In genomic region chr16:75616541-75617010, GRCh38 we compare ENCODE assay signal across 15 cellular contexts. TPM values are rescaled to one million over a fixed set of nuclear protein-coding genes. Genes with fewer than 3 reads are reported as not detected.
A peak's percentile ranks its signal among the peaks of the same experiment; 100 is the strongest.
DNase-seq lines count a peak whose midpoint lies in the region; ATAC-seq and TF ChIP-seq lines count a peak whose summit lies in the region.
"Had no signal": no experiment of that assay in that cellular context is flagged by ENCODE, and none has a peak within 500 bp of the region (broad histone marks: within the 10 kb centered on the region; RNA-seq: fewer than 3 reads in every experiment).

No MANE protein-coding gene starts in this region.

- H3K27ac Mint-ChIP-seq in CD8-positive, alpha-beta memory T cell: peak overlapping the region; percentile 81 to 100 (median 97)
- H3K27ac Mint-ChIP-seq in central memory CD8-positive, alpha-beta T cell (ENCODE audit: low read depth): peak overlapping the region; percentile 97

- peaks cover 0 to 2% of the 10 kb centered on the region in 2 donors for H3K27me3 Mint-ChIP-seq in CD8-positive, alpha-beta memory T cell
- H3K27me3 Mint-ChIP-seq in central memory CD8-positive, alpha-beta T cell: no peaks in the 10 kb centered on the region
- H3K27me3 Mint-ChIP-seq: memory B cell had no signal

- TF ChIP-seq CTCF in PC-3 (conservative IDR thresholded peaks at IDR 0.05; ENCODE audit: low read depth, low read length) (no peak), smooth muscle cell (IDR thresholded peaks at IDR 0.05; ENCODE audit: borderline replicate concordance, insufficient read depth, poor library complexity, severe bottlenecking) (no peak)

- peaks cover 0 to 3% (median 0%) of the 10 kb centered on the region in 5 donors for H3K9me3 Mint-ChIP-seq in CD8-positive, alpha-beta memory T cell
- no peaks in the 10 kb centered on the region for H3K9me3 Mint-ChIP-seq in central memory CD8-positive, alpha-beta T cell
- H3K9me3 Mint-ChIP-seq: memory B cell had no signal

- H2AFZ ChIP-seq in PC-3 (ENCODE audit: low read length) (no peak overlapping the region), smooth muscle cell (ENCODE audit: low read depth) (no peak overlapping the region)

- H3K79me2 ChIP-seq in PC-3 (ENCODE audit: low read length) (peaks cover 1% of the 10 kb centered on the region), smooth muscle cell (ENCODE audit: low read depth) (peaks cover 4% of the 10 kb centered on the region)

- POLR2A ChIA-PET in CD8-positive, alpha-beta memory T cell (lab: Charles Lee): interaction anchor here (1.0 to 4.5 kb wide), 4 partner anchors 32 to 100 kb away, joined by 3 to 35 read pairs (median 4); partner anchors contain the start of genes GABARAPL2, KARS1 and TERF2IP
- POLR2A ChIA-PET in PC-3 (lab: Charles Lee; ENCODE audit: unreplicated experiment): no interaction called here

- H3K9ac ChIP-seq in PC-3 (ENCODE audit: low read length) (no peak overlapping the region), smooth muscle cell (ENCODE audit: low read depth) (no peak overlapping the region)
- H3K9ac ChIP-seq: BLaER1 had no signal

- peaks cover 47% of the 10 kb centered on the region for H3K36me3 ChIP-seq in CD8-positive, alpha-beta memory T cell (ENCODE audit: insufficient read depth, low read length)
- H3K36me3 ChIP-seq in PC-3 (ENCODE audit: low read depth, low read length): peaks cover 3% of the 10 kb centered on the region; the same call in 1 of the 2 replicates
- H3K36me3 ChIP-seq in smooth muscle cell (ENCODE audit: low read depth): peaks cover 16% of the 10 kb centered on the region

- WGBS in smooth muscle cell (ENCODE audit: low lambda C conversion rate): 98% methylated on average over 4 of the region's 4 CpGs

- H3K4me1 ChIP-seq in CD8-positive, alpha-beta memory T cell (ENCODE audit: insufficient read depth, low read length): peaks cover 68% of the 10 kb centered on the region
- H3K4me1 ChIP-seq in PC-3 (ENCODE audit: insufficient read depth, low read length): peaks cover 35% of the 10 kb centered on the region
- peaks cover 4% of the 10 kb centered on the region for H3K4me1 ChIP-seq in smooth muscle cell (ENCODE audit: low read depth)

- H4K20me1 ChIP-seq in PC-3 (ENCODE audit: low read length) (no peaks in the 10 kb centered on the region), smooth muscle cell (ENCODE audit: low read depth) (no peaks in the 10 kb centered on the region)
- H4K20me1 ChIP-seq: BLaER1 had no signal

- DNase-seq in CD8-positive, alpha-beta memory T cell: peak in 1 of 5 donors; percentile 64
- DNase-seq in PC-3 (peak; percentile 68), smooth muscle cell (lab: John Stamatoyannopoulos, UW; ENCODE audit: unreplicated experiment) (no peak), SHP77 treated with DMSO at 0.1 percent for 48 hours (lab: John Stamatoyannopoulos, UW) (no peak)
- DNase-seq in central memory CD8-positive, alpha-beta T cell (ENCODE audit: low spot score in 2 of 2): peak in 1 of 2 donors; percentile 22
- DNase-seq in activated CD8-positive, alpha-beta memory T cell treated with anti-CD3 and anti-CD28 coated beads for 24 hours: no peak
- DNase-seq: head of caudate nucleus, islet precursor cell, NCI-H2107, RPMI8226, SW 1271 had no signal

- H3K27me3 ChIP-seq in CD8-positive, alpha-beta memory T cell (ENCODE audit: insufficient read depth, low read length, poor library complexity, severe bottlenecking): no peaks in the 10 kb centered on the region
- H3K27me3 ChIP-seq in PC-3 (ENCODE audit: low read length) (no peaks in the 10 kb centered on the region), smooth muscle cell (ENCODE audit: low read depth) (no peaks in the 10 kb centered on the region)
- H3K27me3 ChIP-seq: BLaER1 had no signal

- intact Hi-C loops in PC-3 (cut with micrococcal nuclease): no loop called here

- H3K4me3 Mint-ChIP-seq in CD8-positive, alpha-beta memory T cell: peak overlapping the region; percentile 65 to 89 (median 75)
- peak overlapping the region; percentile 70 for H3K4me3 Mint-ChIP-seq in central memory CD8-positive, alpha-beta T cell
- H3K4me3 Mint-ChIP-seq: memory B cell had no signal

- H3K36me3 Mint-ChIP-seq in CD8-positive, alpha-beta memory T cell: peaks cover 23 to 74% (median 27%) of the 10 kb centered on the region in 3 donors
- peaks cover 61% of the 10 kb centered on the region for H3K36me3 Mint-ChIP-seq in central memory CD8-positive, alpha-beta T cell (ENCODE audit: insufficient read depth)

- H3K9me2 ChIP-seq in PC-3 (replicated peaks; ENCODE audit: low read length): no peaks in the 10 kb centered on the region

- BruUV-seq in PC-3 (replicated peaks; lab: Mats Ljungman, UMichigan): no TSS peak

- no peaks in the 10 kb centered on the region for H3K9me3 ChIP-seq in CD8-positive, alpha-beta memory T cell (ENCODE audit: low read length)
- H3K9me3 ChIP-seq in PC-3 (ENCODE audit: low read length): no peaks in the 10 kb centered on the region
- H3K9me3 ChIP-seq in smooth muscle cell (replicated peaks; ENCODE audit: low read depth): no peaks in the 10 kb centered on the region
- H3K9me3 ChIP-seq: BLaER1 had no signal

- H3K27ac ChIP-seq in CD8-positive, alpha-beta memory T cell (ENCODE audit: low read depth, low read length): peak overlapping the region; percentile 52
- H3K27ac ChIP-seq in PC-3 (ENCODE audit: low read length): peak overlapping the region; percentile 78
- H3K27ac ChIP-seq in smooth muscle cell (ENCODE audit: low read depth): no peak overlapping the region
- H3K27ac ChIP-seq: BLaER1 had no signal

- H3K4me2 ChIP-seq in PC-3 (ENCODE audit: low read length): peak overlapping the region; percentile 24; the same call in 1 of the 2 replicates
- H3K4me2 ChIP-seq in smooth muscle cell: no peak overlapping the region
- H3K4me2 ChIP-seq: BLaER1 had no signal

- no peaks in the 10 kb centered on the region for H3F3A ChIP-seq in PC-3 (ENCODE audit: low read length, unreplicated experiment)
- H3F3A ChIP-seq in smooth muscle cell (ENCODE audit: low read depth): no peaks in the 10 kb centered on the region

- ATAC-seq in GM19351 (IDR thresholded peaks at IDR 0.05; ENCODE audit: unreplicated experiment) (peak; percentile 59), PC-3 (peak; percentile 61)
- ATAC-seq in central memory CD8-positive, alpha-beta T cell (replicated peaks; ENCODE audit: extremely low read depth, poor library complexity, severe bottlenecking): peak; percentile 44
- ATAC-seq: K562 had no signal

- peaks cover 62 to 86% (median 77%) of the 10 kb centered on the region in 3 donors for H3K4me1 Mint-ChIP-seq in CD8-positive, alpha-beta memory T cell
- peaks cover 51% of the 10 kb centered on the region for H3K4me1 Mint-ChIP-seq in central memory CD8-positive, alpha-beta T cell

- CTCF ChIA-PET in CD8-positive, alpha-beta memory T cell (lab: Charles Lee): interaction anchor here (1.5 to 2.1 kb wide), 4 partner anchors 31 to 99 kb away, joined by 5 to 11 read pairs (median 8); partner anchors contain the start of genes GABARAPL2, KARS1 and TERF2IP
- CTCF ChIA-PET in PC-3 (lab: Charles Lee): no interaction called here

- H3K4me3 ChIP-seq in CD8-positive, alpha-beta memory T cell (ENCODE audit: low read length): no peak overlapping the region
- no peak overlapping the region for H3K4me3 ChIP-seq in PC-3 (ENCODE audit: low read length)
- no peak overlapping the region for H3K4me3 ChIP-seq in smooth muscle cell
- H3K4me3 ChIP-seq: BLaER1, K562 had no signal

RNA-seq across cellular contexts. Expression of gene ADAT1, which starts 6.5 kb away (rescaled TPM):
- total RNA-seq in CD8-positive, alpha-beta memory T cell: 10 to 100 TPM; 57.9 to 59.8 TPM
- polyA plus RNA-seq in CD8-positive, alpha-beta memory T cell: 70.5 TPM
- total RNA-seq in PC-3 (2014; rRNA removed) (42.8 and 60.1 TPM in 2 replicates), smooth muscle cell (27.8 and 35.9 TPM in 2 replicates)
- polyA plus RNA-seq in smooth muscle cell: 13.4 and 19.5 TPM in 2 replicates

RNA-seq across cellular contexts. Expression of gene KARS1, which starts 30.9 kb away (rescaled TPM):
- 100 to 1,000 TPM; 291 to 307 TPM for total RNA-seq in CD8-positive, alpha-beta memory T cell
- polyA plus RNA-seq in CD8-positive, alpha-beta memory T cell: 258 TPM
- total RNA-seq in PC-3 (2014; rRNA removed) (137 and 148 TPM in 2 replicates), smooth muscle cell (98.8 and 108 TPM in 2 replicates)
- polyA plus RNA-seq in smooth muscle cell: 101 and 109 TPM in 2 replicates

RNA-seq across cellular contexts. Expression of gene TERF2IP, which starts 31.0 kb away (rescaled TPM):
- total RNA-seq in CD8-positive, alpha-beta memory T cell: 10 to 100 TPM; 90.6 to 91.0 TPM
- 209 TPM for polyA plus RNA-seq in CD8-positive, alpha-beta memory T cell
- total RNA-seq in PC-3 (2014; rRNA removed) (25.7 and 27.2 TPM in 2 replicates), smooth muscle cell (51.0 and 56.6 TPM in 2 replicates)
- 83.0 and 86.6 TPM in 2 replicates for polyA plus RNA-seq in smooth muscle cell

RNA-seq across cellular contexts. Expression of gene GABARAPL2, which starts 50.4 kb away (rescaled TPM):
- 10 to 100 TPM; 61.7 to 66.2 TPM for total RNA-seq in CD8-positive, alpha-beta memory T cell
- polyA plus RNA-seq in CD8-positive, alpha-beta memory T cell: 331 TPM
- total RNA-seq in PC-3 (2014; rRNA removed) (24.7 and 31.2 TPM in 2 replicates), smooth muscle cell (89.9 and 90.6 TPM in 2 replicates)
- polyA plus RNA-seq in smooth muscle cell: 172 and 189 TPM in 2 replicates
